In genomic region chr6:130906736-130907381, GRCh38 we compare ENCODE assay signal across 12 cellular contexts.
DNase-seq lines count a peak whose midpoint lies in the region; ATAC-seq and TF ChIP-seq lines count a peak whose summit lies in the region.
"Had no signal": no experiment of that assay in that cellular context is flagged by ENCODE, and none has a peak within 500 bp of the region (broad histone marks: within the 10 kb centered on the region; RNA-seq: fewer than 3 reads in every experiment).

No MANE protein-coding gene starts in this region.

- 0 out of 2 replicates have a peak, but pooled peaks cover 1% of the 10 kb centered on the region for H3K79me2 ChIP-seq in GM23248 (ENCODE audit: insufficient read depth)

- H3K9ac ChIP-seq in GM23248, result no peak overlapping the region

- peak overlapping the region; percentile 64 for H3K4me2 ChIP-seq in GM23248 (ENCODE audit: unreplicated experiment)

- H3K4me1 ChIP-seq in GM23248 (ENCODE audit: insufficient read depth) (peaks cover 17% of the 10 kb centered on the region), tibial artery (peaks cover 0 to 19% (median 6%) of the 10 kb centered on the region in 4 donors), right lobe of liver (peaks cover 0 to 2% (median 0%) of the 10 kb centered on the region in 4 donors)

- DNase-seq in GM23248, result peak; percentile 76
- DNase-seq in amniotic epithelial cell (ENCODE audit: low read depth), result peak; percentile 75
- peak; percentile 79 for DNase-seq in fibroblast of villous mesenchyme (ENCODE audit: low read depth)
- DNase-seq in tibial artery, result no peak
- DNase-seq in NOMO-1 treated with DMSO at 0.1 percent for 48 hours (lab: John Stamatoyannopoulos, UW; ENCODE audit: unreplicated experiment), result no peak
- no peak for DNase-seq in left colon
- no peak for DNase-seq in right lobe of liver
- DNase-seq: activated CD4-positive, alpha-beta T cell treated with anti-CD3 and anti-CD28 coated beads, Interleukin-2, amount 50 U/mL, for 48 hours; activated effector memory CD4-positive, alpha-beta T cell treated with anti-CD3 and anti-CD28 coated beads, Interleukin-2, amount 50 U/mL, for 16 hours; NCI-H1092 treated with DMSO at 0.1 percent for 48 hours; NCI-H446 treated with DMSO at 0.1 percent for 48 hours had no signal

- in situ Hi-C loops in GM23248 (cut with MboI), result no loop called here

- intact Hi-C loops in tibial artery (cut with DNase I; ENCODE audit: low total_unique reads), result no loop called here
- intact Hi-C loops in left colon (cut with DNase I, micrococcal nuclease), result no loop called here
- intact Hi-C loops in right lobe of liver (cut with DNase I), result no loop called here

- H3K4me3 ChIP-seq in GM23248 (no peak overlapping the region), fibroblast of villous mesenchyme (ENCODE audit: low read depth, low read length) (no peak overlapping the region), tibial artery (no peak overlapping the region), right lobe of liver (no peak overlapping the region)
- H3K4me3 ChIP-seq: coronary artery had no signal

- peak overlapping the region; percentile 12; the same call in 1 of the 2 replicates for H3K27ac ChIP-seq in GM23248
- H3K27ac ChIP-seq in tibial artery, result peak overlapping the region; percentile 6 to 33
- H3K27ac ChIP-seq in right lobe of liver, result no peak overlapping the region
- H3K27ac ChIP-seq: coronary artery had no signal

- H3F3A ChIP-seq in GM23248 (ENCODE audit: insufficient read depth), result peaks cover 20% of the 10 kb centered on the region

- no peak overlapping the region for H2AFZ ChIP-seq in GM23248

- WGBS in GM23248 (ENCODE audit: low coverage in 1 of 2, low lambda C conversion rate in 2 of 2, missing lambda C conversion rate in 2 of 2), 2 experiments, result 44 to 53% methylated on average over 2 of the region's 2 CpGs
- WGBS in right lobe of liver (ENCODE audit: insufficient coverage, low coverage, low lambda C conversion rate, missing lambda C conversion rate), result 75% methylated on average over 2 of the region's 2 CpGs

- no peaks in the 10 kb centered on the region for H3K9me2 ChIP-seq in GM23248 (ENCODE audit: insufficient read depth)

- H3K36me3 ChIP-seq in GM23248 (ENCODE audit: low read depth) (no peaks in the 10 kb centered on the region), tibial artery (no peaks in the 10 kb centered on the region), right lobe of liver (no peaks in the 10 kb centered on the region)

- no peaks in the 10 kb centered on the region for H4K20me1 ChIP-seq in GM23248 (ENCODE audit: insufficient read depth)

- no peak for TF ChIP-seq POLR2A in right lobe of liver (IDR thresholded peaks at IDR 0.05)

- TF ChIP-seq CTCF in fibroblast of villous mesenchyme (IDR thresholded peaks at IDR 0.05; ENCODE audit: insufficient read depth, low read depth, low read length) (no peak), tibial artery (IDR thresholded peaks at IDR 0.05) (no peak), right lobe of liver (IDR thresholded peaks at IDR 0.05) (no peak)

- H3K9me3 ChIP-seq in GM23248 (ENCODE audit: low read depth), result no peaks in the 10 kb centered on the region
- no peaks in the 10 kb centered on the region for H3K9me3 ChIP-seq in tibial artery
- no peaks in the 10 kb centered on the region for H3K9me3 ChIP-seq in right lobe of liver

- H3K27me3 ChIP-seq in GM23248 (replicated peaks; ENCODE audit: insufficient read depth) (no peaks in the 10 kb centered on the region), tibial artery (no peaks in the 10 kb centered on the region), right lobe of liver (no peaks in the 10 kb centered on the region)

- ATAC-seq in left colon (no peak), right lobe of liver (no peak)

Comparison
In these comparisons a context has a peak if more than half of its experiments do, and no peak if none do; other contexts are left out.
1. DNase-seq: peak in GM23248 (single experiment), amniotic epithelial cell (single experiment) and fibroblast of villous mesenchyme (single experiment); none in tibial artery (0 of 2), NOMO-1 treated with DMSO at 0.1 percent for 48 hours (single experiment), left colon (0 of 2) and right lobe of liver (0 of 3).
2. H3K27ac ChIP-seq: peak in GM23248 (single experiment) and tibial artery (2 of 2); none in right lobe of liver (0 of 3).